1 cellular context compared by ENCODE assay signal in the genomic region with DNA sequence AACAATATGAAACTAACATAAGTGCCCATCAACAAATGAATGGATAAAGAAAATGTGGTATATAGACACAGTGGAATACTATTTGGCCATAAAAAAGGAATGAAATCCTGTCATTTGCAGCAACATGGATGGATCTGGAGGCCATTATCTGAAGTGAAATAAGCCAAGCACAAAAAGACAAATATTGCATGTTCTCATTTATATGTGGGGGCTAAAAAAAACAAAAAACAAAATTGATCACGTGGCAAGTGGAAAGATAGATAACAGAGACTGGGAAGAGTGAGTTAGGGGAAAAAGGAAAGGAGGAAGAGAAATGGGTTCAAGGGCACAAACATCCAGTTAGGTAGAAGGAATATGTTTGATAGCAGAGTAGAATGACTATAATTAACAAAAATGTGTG.
TF ChIP-seq lines count a peak whose summit lies in the region.

No MANE protein-coding gene starts in this region.

TF ChIP-seq in K562, 482 proteins besides CTCF, POLR2A, EP300 and RAD21 (continued from another document and continues in another):
- TF ChIP-seq, protein P1, sequence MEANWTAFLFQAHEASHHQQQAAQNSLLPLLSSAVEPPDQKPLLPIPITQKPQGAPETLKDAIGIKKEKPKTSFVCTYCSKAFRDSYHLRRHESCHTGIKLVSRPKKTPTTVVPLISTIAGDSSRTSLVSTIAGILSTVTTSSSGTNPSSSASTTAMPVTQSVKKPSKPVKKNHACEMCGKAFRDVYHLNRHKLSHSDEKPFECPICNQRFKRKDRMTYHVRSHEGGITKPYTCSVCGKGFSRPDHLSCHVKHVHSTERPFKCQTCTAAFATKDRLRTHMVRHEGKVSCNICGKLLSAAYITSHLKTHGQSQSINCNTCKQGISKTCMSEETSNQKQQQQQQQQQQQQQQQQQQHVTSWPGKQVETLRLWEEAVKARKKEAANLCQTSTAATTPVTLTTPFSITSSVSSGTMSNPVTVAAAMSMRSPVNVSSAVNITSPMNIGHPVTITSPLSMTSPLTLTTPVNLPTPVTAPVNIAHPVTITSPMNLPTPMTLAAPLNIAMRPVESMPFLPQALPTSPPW (CRISPR knock-in tag; IDR thresholded peaks at IDR 0.05), result no peak
- TF ChIP-seq TAF15 (IDR thresholded peaks at IDR 0.05; ENCODE audit: low read depth, low read length) (no peak), ZNF274 (IDR thresholded peaks at IDR 0.05; ENCODE audit: borderline replicate concordance, low read depth, low read length) (no peak), ZNF146 (CRISPR knock-in tag; IDR thresholded peaks at IDR 0.05; ENCODE audit: unreplicated experiment) (peak; percentile 88), CBX5 (IDR thresholded peaks at IDR 0.05; ENCODE audit: borderline replicate concordance, low read depth) (no peak), ARID1B (IDR thresholded peaks at IDR 0.05) (peak; percentile 50), SPI1 (IDR thresholded peaks at IDR 0.05; ENCODE audit: borderline replicate concordance, low read depth, low read length) (no peak), JUND (IDR thresholded peaks at IDR 0.05; ENCODE audit: borderline replicate concordance, low read depth, low read length) (peak; percentile 37; the same call in 1 of the 2 replicates), JUND (tag; IDR thresholded peaks at IDR 0.05; ENCODE audit: borderline replicate concordance, low read depth, low read length) (no peak), TCF7L2 (IDR thresholded peaks at IDR 0.05; ENCODE audit: low read depth, low read length) (no peak), ILK (tag; IDR thresholded peaks at IDR 0.05; ENCODE audit: borderline replicate concordance, low read depth) (no peak), MEIS2 (IDR thresholded peaks at IDR 0.05; ENCODE audit: partially characterized antibody) (no peak), KDM1A (IDR thresholded peaks at IDR 0.05) (peak; percentile 45 to 53; a peak in 1 of 4 replicates), HDAC2 (IDR thresholded peaks at IDR 0.05) (peak; percentile 44; the same call in 1 of the 2 replicates), FOXJ2 (tag; IDR thresholded peaks at IDR 0.05) (no peak), ZNF696 (CRISPR knock-in tag; conservative IDR thresholded peaks at IDR 0.05) (no peak), ZNF584 (CRISPR knock-in tag; IDR thresholded peaks at IDR 0.05; ENCODE audit: low read depth) (no peak), LCOR (CRISPR knock-in tag; IDR thresholded peaks at IDR 0.05) (no peak), U2AF1 (optimal IDR thresholded peaks at IDR 0.05; ENCODE audit: low read depth, low read length) (no peak), CC2D1A (IDR thresholded peaks at IDR 0.05) (no peak), SAFB2 (IDR thresholded peaks at IDR 0.05; ENCODE audit: borderline replicate concordance, low read depth, low read length, severe bottlenecking) (no peak), RBM14 (IDR thresholded peaks at IDR 0.05; ENCODE audit: borderline replicate concordance, insufficient read depth, low read depth, low read length) (no peak), HDGF (IDR thresholded peaks at IDR 0.05) (peak; percentile 53; the same call in 1 of the 2 replicates), ZFP1 (CRISPR knock-in tag; IDR thresholded peaks at IDR 0.05) (no peak), HDAC1 (IDR thresholded peaks at IDR 0.05) (peak; percentile 26 to 57; a peak in 1 of 4 replicates), GABPB2 (CRISPR knock-in tag; conservative IDR thresholded peaks at IDR 0.05) (no peak), ZNF311 (CRISPR knock-in tag; IDR thresholded peaks at IDR 0.05) (no peak), NCOA6 (IDR thresholded peaks at IDR 0.05) (no peak)
- TF ChIP-seq, protein P2, sequence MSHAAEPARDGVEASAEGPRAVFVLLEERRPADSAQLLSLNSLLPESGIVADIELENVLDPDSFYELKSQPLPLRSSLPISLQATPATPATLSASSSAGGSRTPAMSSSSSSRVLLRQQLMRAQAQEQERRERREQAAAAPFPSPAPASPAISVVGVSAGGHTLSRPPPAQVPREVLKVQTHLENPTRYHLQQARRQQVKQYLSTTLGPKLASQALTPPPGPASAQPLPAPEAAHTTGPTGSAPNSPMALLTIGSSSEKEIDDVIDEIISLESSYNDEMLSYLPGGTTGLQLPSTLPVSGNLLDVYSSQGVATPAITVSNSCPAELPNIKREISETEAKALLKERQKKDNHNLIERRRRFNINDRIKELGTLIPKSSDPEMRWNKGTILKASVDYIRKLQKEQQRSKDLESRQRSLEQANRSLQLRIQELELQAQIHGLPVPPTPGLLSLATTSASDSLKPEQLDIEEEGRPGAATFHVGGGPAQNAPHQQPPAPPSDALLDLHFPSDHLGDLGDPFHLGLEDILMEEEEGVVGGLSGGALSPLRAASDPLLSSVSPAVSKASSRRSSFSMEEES (CRISPR knock-in tag; IDR thresholded peaks at IDR 0.05), result peak; percentile 54
- TF ChIP-seq, protein P3, sequence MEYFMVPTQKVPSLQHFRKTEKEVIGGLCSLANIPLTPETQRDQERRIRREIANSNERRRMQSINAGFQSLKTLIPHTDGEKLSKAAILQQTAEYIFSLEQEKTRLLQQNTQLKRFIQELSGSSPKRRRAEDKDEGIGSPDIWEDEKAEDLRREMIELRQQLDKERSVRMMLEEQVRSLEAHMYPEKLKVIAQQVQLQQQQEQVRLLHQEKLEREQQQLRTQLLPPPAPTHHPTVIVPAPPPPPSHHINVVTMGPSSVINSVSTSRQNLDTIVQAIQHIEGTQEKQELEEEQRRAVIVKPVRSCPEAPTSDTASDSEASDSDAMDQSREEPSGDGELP (CRISPR knock-in tag; IDR thresholded peaks at IDR 0.05; ENCODE audit: borderline replicate concordance), result no peak
- TF ChIP-seq, protein P4, sequence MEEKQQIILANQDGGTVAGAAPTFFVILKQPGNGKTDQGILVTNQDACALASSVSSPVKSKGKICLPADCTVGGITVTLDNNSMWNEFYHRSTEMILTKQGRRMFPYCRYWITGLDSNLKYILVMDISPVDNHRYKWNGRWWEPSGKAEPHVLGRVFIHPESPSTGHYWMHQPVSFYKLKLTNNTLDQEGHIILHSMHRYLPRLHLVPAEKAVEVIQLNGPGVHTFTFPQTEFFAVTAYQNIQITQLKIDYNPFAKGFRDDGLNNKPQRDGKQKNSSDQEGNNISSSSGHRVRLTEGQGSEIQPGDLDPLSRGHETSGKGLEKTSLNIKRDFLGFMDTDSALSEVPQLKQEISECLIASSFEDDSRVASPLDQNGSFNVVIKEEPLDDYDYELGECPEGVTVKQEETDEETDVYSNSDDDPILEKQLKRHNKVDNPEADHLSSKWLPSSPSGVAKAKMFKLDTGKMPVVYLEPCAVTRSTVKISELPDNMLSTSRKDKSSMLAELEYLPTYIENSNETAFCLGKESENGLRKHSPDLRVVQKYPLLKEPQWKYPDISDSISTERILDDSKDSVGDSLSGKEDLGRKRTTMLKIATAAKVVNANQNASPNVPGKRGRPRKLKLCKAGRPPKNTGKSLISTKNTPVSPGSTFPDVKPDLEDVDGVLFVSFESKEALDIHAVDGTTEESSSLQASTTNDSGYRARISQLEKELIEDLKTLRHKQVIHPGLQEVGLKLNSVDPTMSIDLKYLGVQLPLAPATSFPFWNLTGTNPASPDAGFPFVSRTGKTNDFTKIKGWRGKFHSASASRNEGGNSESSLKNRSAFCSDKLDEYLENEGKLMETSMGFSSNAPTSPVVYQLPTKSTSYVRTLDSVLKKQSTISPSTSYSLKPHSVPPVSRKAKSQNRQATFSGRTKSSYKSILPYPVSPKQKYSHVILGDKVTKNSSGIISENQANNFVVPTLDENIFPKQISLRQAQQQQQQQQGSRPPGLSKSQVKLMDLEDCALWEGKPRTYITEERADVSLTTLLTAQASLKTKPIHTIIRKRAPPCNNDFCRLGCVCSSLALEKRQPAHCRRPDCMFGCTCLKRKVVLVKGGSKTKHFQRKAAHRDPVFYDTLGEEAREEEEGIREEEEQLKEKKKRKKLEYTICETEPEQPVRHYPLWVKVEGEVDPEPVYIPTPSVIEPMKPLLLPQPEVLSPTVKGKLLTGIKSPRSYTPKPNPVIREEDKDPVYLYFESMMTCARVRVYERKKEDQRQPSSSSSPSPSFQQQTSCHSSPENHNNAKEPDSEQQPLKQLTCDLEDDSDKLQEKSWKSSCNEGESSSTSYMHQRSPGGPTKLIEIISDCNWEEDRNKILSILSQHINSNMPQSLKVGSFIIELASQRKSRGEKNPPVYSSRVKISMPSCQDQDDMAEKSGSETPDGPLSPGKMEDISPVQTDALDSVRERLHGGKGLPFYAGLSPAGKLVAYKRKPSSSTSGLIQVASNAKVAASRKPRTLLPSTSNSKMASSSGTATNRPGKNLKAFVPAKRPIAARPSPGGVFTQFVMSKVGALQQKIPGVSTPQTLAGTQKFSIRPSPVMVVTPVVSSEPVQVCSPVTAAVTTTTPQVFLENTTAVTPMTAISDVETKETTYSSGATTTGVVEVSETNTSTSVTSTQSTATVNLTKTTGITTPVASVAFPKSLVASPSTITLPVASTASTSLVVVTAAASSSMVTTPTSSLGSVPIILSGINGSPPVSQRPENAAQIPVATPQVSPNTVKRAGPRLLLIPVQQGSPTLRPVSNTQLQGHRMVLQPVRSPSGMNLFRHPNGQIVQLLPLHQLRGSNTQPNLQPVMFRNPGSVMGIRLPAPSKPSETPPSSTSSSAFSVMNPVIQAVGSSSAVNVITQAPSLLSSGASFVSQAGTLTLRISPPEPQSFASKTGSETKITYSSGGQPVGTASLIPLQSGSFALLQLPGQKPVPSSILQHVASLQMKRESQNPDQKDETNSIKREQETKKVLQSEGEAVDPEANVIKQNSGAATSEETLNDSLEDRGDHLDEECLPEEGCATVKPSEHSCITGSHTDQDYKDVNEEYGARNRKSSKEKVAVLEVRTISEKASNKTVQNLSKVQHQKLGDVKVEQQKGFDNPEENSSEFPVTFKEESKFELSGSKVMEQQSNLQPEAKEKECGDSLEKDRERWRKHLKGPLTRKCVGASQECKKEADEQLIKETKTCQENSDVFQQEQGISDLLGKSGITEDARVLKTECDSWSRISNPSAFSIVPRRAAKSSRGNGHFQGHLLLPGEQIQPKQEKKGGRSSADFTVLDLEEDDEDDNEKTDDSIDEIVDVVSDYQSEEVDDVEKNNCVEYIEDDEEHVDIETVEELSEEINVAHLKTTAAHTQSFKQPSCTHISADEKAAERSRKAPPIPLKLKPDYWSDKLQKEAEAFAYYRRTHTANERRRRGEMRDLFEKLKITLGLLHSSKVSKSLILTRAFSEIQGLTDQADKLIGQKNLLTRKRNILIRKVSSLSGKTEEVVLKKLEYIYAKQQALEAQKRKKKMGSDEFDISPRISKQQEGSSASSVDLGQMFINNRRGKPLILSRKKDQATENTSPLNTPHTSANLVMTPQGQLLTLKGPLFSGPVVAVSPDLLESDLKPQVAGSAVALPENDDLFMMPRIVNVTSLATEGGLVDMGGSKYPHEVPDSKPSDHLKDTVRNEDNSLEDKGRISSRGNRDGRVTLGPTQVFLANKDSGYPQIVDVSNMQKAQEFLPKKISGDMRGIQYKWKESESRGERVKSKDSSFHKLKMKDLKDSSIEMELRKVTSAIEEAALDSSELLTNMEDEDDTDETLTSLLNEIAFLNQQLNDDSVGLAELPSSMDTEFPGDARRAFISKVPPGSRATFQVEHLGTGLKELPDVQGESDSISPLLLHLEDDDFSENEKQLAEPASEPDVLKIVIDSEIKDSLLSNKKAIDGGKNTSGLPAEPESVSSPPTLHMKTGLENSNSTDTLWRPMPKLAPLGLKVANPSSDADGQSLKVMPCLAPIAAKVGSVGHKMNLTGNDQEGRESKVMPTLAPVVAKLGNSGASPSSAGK (IDR thresholded peaks at IDR 0.05), result no peak
- TF ChIP-seq, protein P5, sequence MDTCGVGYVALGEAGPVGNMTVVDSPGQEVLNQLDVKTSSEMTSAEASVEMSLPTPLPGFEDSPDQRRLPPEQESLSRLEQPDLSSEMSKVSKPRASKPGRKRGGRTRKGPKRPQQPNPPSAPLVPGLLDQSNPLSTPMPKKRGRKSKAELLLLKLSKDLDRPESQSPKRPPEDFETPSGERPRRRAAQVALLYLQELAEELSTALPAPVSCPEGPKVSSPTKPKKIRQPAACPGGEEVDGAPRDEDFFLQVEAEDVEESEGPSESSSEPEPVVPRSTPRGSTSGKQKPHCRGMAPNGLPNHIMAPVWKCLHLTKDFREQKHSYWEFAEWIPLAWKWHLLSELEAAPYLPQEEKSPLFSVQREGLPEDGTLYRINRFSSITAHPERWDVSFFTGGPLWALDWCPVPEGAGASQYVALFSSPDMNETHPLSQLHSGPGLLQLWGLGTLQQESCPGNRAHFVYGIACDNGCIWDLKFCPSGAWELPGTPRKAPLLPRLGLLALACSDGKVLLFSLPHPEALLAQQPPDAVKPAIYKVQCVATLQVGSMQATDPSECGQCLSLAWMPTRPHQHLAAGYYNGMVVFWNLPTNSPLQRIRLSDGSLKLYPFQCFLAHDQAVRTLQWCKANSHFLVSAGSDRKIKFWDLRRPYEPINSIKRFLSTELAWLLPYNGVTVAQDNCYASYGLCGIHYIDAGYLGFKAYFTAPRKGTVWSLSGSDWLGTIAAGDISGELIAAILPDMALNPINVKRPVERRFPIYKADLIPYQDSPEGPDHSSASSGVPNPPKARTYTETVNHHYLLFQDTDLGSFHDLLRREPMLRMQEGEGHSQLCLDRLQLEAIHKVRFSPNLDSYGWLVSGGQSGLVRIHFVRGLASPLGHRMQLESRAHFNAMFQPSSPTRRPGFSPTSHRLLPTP (IDR thresholded peaks at IDR 0.05; ENCODE audit: borderline replicate concordance, extremely low read depth, insufficient read length), result no peak
- TF ChIP-seq, protein P6, sequence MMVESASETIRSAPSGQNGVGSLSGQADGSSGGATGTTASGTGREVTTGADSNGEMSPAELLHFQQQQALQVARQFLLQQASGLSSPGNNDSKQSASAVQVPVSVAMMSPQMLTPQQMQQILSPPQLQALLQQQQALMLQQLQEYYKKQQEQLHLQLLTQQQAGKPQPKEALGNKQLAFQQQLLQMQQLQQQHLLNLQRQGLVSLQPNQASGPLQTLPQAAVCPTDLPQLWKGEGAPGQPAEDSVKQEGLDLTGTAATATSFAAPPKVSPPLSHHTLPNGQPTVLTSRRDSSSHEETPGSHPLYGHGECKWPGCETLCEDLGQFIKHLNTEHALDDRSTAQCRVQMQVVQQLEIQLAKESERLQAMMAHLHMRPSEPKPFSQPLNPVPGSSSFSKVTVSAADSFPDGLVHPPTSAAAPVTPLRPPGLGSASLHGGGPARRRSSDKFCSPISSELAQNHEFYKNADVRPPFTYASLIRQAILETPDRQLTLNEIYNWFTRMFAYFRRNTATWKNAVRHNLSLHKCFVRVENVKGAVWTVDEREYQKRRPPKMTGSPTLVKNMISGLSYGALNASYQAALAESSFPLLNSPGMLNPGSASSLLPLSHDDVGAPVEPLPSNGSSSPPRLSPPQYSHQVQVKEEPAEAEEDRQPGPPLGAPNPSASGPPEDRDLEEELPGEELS (CRISPR knock-in tag; IDR thresholded peaks at IDR 0.05; ENCODE audit: borderline replicate concordance), result no peak
- TF ChIP-seq, protein P7, sequence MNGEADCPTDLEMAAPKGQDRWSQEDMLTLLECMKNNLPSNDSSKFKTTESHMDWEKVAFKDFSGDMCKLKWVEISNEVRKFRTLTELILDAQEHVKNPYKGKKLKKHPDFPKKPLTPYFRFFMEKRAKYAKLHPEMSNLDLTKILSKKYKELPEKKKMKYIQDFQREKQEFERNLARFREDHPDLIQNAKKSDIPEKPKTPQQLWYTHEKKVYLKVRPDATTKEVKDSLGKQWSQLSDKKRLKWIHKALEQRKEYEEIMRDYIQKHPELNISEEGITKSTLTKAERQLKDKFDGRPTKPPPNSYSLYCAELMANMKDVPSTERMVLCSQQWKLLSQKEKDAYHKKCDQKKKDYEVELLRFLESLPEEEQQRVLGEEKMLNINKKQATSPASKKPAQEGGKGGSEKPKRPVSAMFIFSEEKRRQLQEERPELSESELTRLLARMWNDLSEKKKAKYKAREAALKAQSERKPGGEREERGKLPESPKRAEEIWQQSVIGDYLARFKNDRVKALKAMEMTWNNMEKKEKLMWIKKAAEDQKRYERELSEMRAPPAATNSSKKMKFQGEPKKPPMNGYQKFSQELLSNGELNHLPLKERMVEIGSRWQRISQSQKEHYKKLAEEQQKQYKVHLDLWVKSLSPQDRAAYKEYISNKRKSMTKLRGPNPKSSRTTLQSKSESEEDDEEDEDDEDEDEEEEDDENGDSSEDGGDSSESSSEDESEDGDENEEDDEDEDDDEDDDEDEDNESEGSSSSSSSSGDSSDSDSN (IDR thresholded peaks at IDR 0.05; ENCODE audit: borderline replicate concordance in 1 of 2, low read depth in 2 of 2, low read length in 2 of 2), result no peak
